ENCODE assay signal across 1 cellular context in genomic region chr2:54603357-54603756, GRCh38.
TF ChIP-seq lines count a peak whose summit lies in the region.

No MANE protein-coding gene starts in this region.

TF ChIP-seq in A549, 52 proteins besides CTCF, POLR2A, EP300 and RAD21 (continued from another document):
- no peak for TF ChIP-seq HMGXB4 (CRISPR knock-in tag; IDR thresholded peaks at IDR 0.05; ENCODE audit: borderline replicate concordance)
